In the genomic region with DNA sequence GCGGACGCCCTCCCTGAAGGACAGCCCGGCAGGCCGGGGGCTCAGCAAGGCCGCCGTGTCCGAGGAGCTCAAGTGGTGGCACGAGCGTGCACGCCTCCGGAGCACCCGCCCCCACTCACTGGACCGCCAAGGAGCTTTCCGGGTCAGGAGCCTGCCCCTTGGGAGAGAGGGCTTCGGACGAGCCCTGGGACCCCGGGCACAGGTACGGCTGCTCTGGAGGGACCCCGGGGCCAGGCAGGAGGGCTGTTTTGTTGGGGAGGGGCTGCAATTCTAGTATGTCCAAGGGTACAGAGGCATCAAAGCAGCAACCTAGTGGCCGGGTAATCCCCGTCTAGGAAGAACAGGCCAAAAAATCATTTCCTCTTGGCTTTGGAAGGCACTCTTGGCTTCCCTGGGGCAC, we compare ENCODE assay signal across 7 cellular contexts. TPM values are rescaled to one million over a fixed set of nuclear protein-coding genes. Genes with fewer than 3 reads are reported as not detected.
"Had no signal": no experiment of that assay in that cellular context is flagged by ENCODE, and none has a peak within 500 bp of the region (broad histone marks: within the 10 kb centered on the region; RNA-seq: fewer than 3 reads in every experiment).

No MANE protein-coding gene starts in this region.

RNA-seq across cellular contexts. Expression of a gene that starts 17.2 kb away (rescaled TPM):
- total RNA-seq: Right ventricle myocardium superior had no signal
- polyA plus RNA-seq: K562 had no signal

RNA-seq across cellular contexts. Expression of a gene that starts 39.2 kb away (rescaled TPM):
- total RNA-seq: K562, M059J, PC-3, Peyer's patch, Right ventricle myocardium superior, SJSA1 had no signal
- polyA plus RNA-seq: K562, SK-N-SH had no signal
